In genomic region chr1:163528710-163529348, GRCh38 we compare ENCODE assay signal across 8 cellular contexts.
DNase-seq lines count a peak whose midpoint lies in the region; ATAC-seq and TF ChIP-seq lines count a peak whose summit lies in the region.

No MANE protein-coding gene starts in this region.

- H3K27me3 Mint-ChIP-seq in Calu3 (ENCODE audit: unreplicated experiment), result peaks cover 17% of the 10 kb centered on the region

- WGBS in transverse colon (ENCODE audit: low coverage in 1 of 2), 2 donors, result 18 to 22% methylated on average over 2 of the region's 2 CpGs

- H3K27ac Mint-ChIP-seq in Calu3 (ENCODE audit: unreplicated experiment), result no peak overlapping the region

- H3K9me3 ChIP-seq in transverse colon, result no peaks in the 10 kb centered on the region

- TF ChIP-seq EP300 in transverse colon (IDR thresholded peaks at IDR 0.05; ENCODE audit: low read depth), result no peak

- H3K36me3 Mint-ChIP-seq in Calu3 (ENCODE audit: insufficient read depth, unreplicated experiment), result no peaks in the 10 kb centered on the region

- H3K4me1 ChIP-seq in transverse colon, result no peaks in the 10 kb centered on the region

- in situ Hi-C loops in SK-MEL-5 (cut with HindIII; ENCODE audit: low pct_unique_long_range_greater_than_20kb, low sequenced_read_pairs), result no loop called here
- in situ Hi-C loops in transverse colon (cut with MboI; ENCODE audit: low pct_ligation_motif_present in 1 of 4, low pct_unique_long_range_greater_than_20kb in 1 of 4, low sequenced_read_pairs in 3 of 4), result loop anchor here in 3 of 4 donors (25.0 kb wide), 2 partner anchors 1258 to 1533 kb away; no protein-coding TSS in a partner anchor

- DNase-seq in Calu3, result peak; percentile 48
- DNase-seq in SK-MEL-5 (ENCODE audit: low read depth, low spot score), result peak; percentile 45
- peak; percentile 7 for DNase-seq in foreskin melanocyte
- peak; percentile 16 for DNase-seq in transverse colon
- no peak for DNase-seq in NCI-H2107 (lab: John Stamatoyannopoulos, UW)

- H3K36me3 ChIP-seq in transverse colon, result no peaks in the 10 kb centered on the region

- TF ChIP-seq CTCF in Calu3 (IDR thresholded peaks at IDR 0.05; ENCODE audit: unreplicated experiment) (no peak), transverse colon (IDR thresholded peaks at IDR 0.05) (peak; percentile 52 to 64 (median 58))

- no TSS peak for BruUV-seq in Calu3 (replicated peaks; lab: Mats Ljungman, UMichigan)

- TF ChIP-seq POLR2A in transverse colon (IDR thresholded peaks at IDR 0.05), result no peak

- no peak overlapping the region for H3K4me3 ChIP-seq in transverse colon

- H3K27me3 ChIP-seq in transverse colon, result no peaks in the 10 kb centered on the region

- no peaks in the 10 kb centered on the region for H3K9me3 Mint-ChIP-seq in Calu3 (ENCODE audit: low read depth, unreplicated experiment)

- H3K27ac ChIP-seq in transverse colon, result no peak overlapping the region

- CTCF ChIA-PET in Calu3 (lab: Charles Lee), result no interaction called here

- no peaks in the 10 kb centered on the region for H3K4me1 Mint-ChIP-seq in Calu3 (ENCODE audit: low read depth, unreplicated experiment)

- ATAC-seq in GM18861 (IDR thresholded peaks at IDR 0.05; ENCODE audit: unreplicated experiment), result peak; percentile 77
- peak; percentile 82 for ATAC-seq in HG03378 (IDR thresholded peaks at IDR 0.05; ENCODE audit: unreplicated experiment)
- ATAC-seq in GM19328 (IDR thresholded peaks at IDR 0.05; ENCODE audit: unreplicated experiment), result no peak

- no peak overlapping the region for H3K4me3 Mint-ChIP-seq in Calu3 (ENCODE audit: low read depth, unreplicated experiment)

- intact Hi-C loops in Calu3 (cut with micrococcal nuclease; ENCODE audit: unreplicated experiment) (loop anchor here (1.0 to 2.0 kb wide), 3 partner anchors 118 to 1544 kb away; no protein-coding TSS in a partner anchor), transverse colon (cut with DNase I; ENCODE audit: low total_unique reads) (no loop called here)
